1 cellular context compared by ENCODE assay signal in genomic region chr1:198829948-198830347, GRCh38.
TF ChIP-seq lines count a peak whose summit lies in the region.

No MANE protein-coding gene starts in this region.

TF ChIP-seq in GM23338, 12 proteins besides CTCF, POLR2A, EP300 and RAD21 (continued from another document):
- TF ChIP-seq ZNF462 (CRISPR knock-in tag; IDR thresholded peaks at IDR 0.05) (no peak), ETS1 (IDR thresholded peaks at IDR 0.05) (no peak), EZH2 (IDR thresholded peaks at IDR 0.05; ENCODE audit: low read depth, unreplicated experiment) (no peak), JUNB (IDR thresholded peaks at IDR 0.05; ENCODE audit: unreplicated experiment) (no peak), REST (IDR thresholded peaks at IDR 0.05; ENCODE audit: unreplicated experiment) (no peak), STAT1 (IDR thresholded peaks at IDR 0.05; ENCODE audit: unreplicated experiment) (no peak), EZH2phosphoT487 (IDR thresholded peaks at IDR 0.05; ENCODE audit: unreplicated experiment) (no peak), POLR2AphosphoS5 (IDR thresholded peaks at IDR 0.05; ENCODE audit: low read depth) (no peak), ZNF114 (CRISPR knock-in tag; IDR thresholded peaks at IDR 0.05) (no peak)
